In genomic region chr1:112239953-112240352, GRCh38 we compare ENCODE assay signal across 23 cellular contexts.
DNase-seq lines count a peak whose midpoint lies in the region; ATAC-seq, FAIRE-seq and TF ChIP-seq lines count a peak whose summit lies in the region.
"Had no signal": no experiment of that assay in that cellular context is flagged by ENCODE, and none has a peak within 500 bp of the region (broad histone marks: within the 10 kb centered on the region; RNA-seq: fewer than 3 reads in every experiment).

No MANE protein-coding gene starts in this region.

- no peak overlapping the region for H2AFZ ChIP-seq in GM23338
- H2AFZ ChIP-seq in astrocyte (ENCODE audit: low read depth, low read length) = no peak overlapping the region

- H3K4me2 ChIP-seq in GM23338 (peak overlapping the region; percentile 41), astrocyte (ENCODE audit: low read length) (no peak overlapping the region)
- H3K4me2 ChIP-seq: A549; BLaER1 treated with 17β-estradiol and CSF1 and Interleukin-3, amounts not matched to agents 10 nM and 100 nM had no signal

- H3K4me3 Mint-ChIP-seq in GM23338 = no peak overlapping the region
- H3K4me3 Mint-ChIP-seq in astrocyte (ENCODE audit: unreplicated experiment) = no peak overlapping the region
- H3K4me3 Mint-ChIP-seq in endodermal cell = no peak overlapping the region
- H3K4me3 Mint-ChIP-seq: CD14-positive monocyte; CD4-positive, alpha-beta T cell; CD8-positive, alpha-beta memory T cell had no signal

- WGBS in endodermal cell (ENCODE audit: insufficient coverage in 1 of 2, insufficient read length in 1 of 2), 2 experiments = 52 to 72% methylated on average over 2 to 3 of the region's 3 CpGs

- peaks cover under 1% of the 10 kb centered on the region; the same call in 2 of the 3 replicates for H3K9me3 Mint-ChIP-seq in GM23338
- H3K9me3 Mint-ChIP-seq in astrocyte (ENCODE audit: unreplicated experiment) = peaks cover 5% of the 10 kb centered on the region
- no peaks in the 10 kb centered on the region for H3K9me3 Mint-ChIP-seq in endodermal cell
- H3K9me3 Mint-ChIP-seq: CD4-positive, alpha-beta T cell had no signal

- TF ChIP-seq CTCF in GM23338 (conservative IDR thresholded peaks at IDR 0.05; ENCODE audit: low read depth in 2 of 2) = no peak
- TF ChIP-seq CTCF in astrocyte (IDR thresholded peaks at IDR 0.05; ENCODE audit: insufficient read depth, low read depth, low read length) = no peak
- TF ChIP-seq CTCF in endodermal cell (conservative IDR thresholded peaks at IDR 0.05) = peak; percentile 25
- TF ChIP-seq CTCF in Peyer's patch (IDR thresholded peaks at IDR 0.05) = no peak

- H3K4me3 ChIP-seq in GM23338 (no peak overlapping the region), astrocyte (ENCODE audit: insufficient read depth, low read depth, low read length) (no peak overlapping the region), endodermal cell (ENCODE audit: low read length) (no peak overlapping the region), Peyer's patch (no peak overlapping the region)
- H3K4me3 ChIP-seq: A549; BLaER1 treated with 17β-estradiol and CSF1 and Interleukin-3, amounts not matched to agents 10 nM and 100 nM had no signal

- H3K36me3 ChIP-seq in GM23338 (ENCODE audit: insufficient read depth) = no peaks in the 10 kb centered on the region
- no peaks in the 10 kb centered on the region for H3K36me3 ChIP-seq in astrocyte (ENCODE audit: insufficient read depth, low read length)
- no peaks in the 10 kb centered on the region for H3K36me3 ChIP-seq in endodermal cell (ENCODE audit: control insufficient read depth, insufficient read depth, low read length)
- no peaks in the 10 kb centered on the region for H3K36me3 ChIP-seq in Peyer's patch
- H3K36me3 ChIP-seq: BE2C; BLaER1 treated with 17β-estradiol and CSF1 and Interleukin-3, amounts not matched to agents 10 nM and 100 nM had no signal

- DNase-seq in GM23338 (ENCODE audit: low spot score) (peak; percentile 30), NCI-H526 (lab: John Stamatoyannopoulos, UW) (peak; percentile 93 to 94), astrocyte (ENCODE audit: low read depth) (no peak), endodermal cell (no peak), Peyer's patch (no peak), NAMALWA (ENCODE audit: low spot score) (no peak), HTR-8/SVneo (ENCODE audit: insufficient read length, low spot score) (no peak), GM12891 (ENCODE audit: insufficient read length, low spot score) (no peak)
- DNase-seq: ACHN; AML-193; BE2C; CD4-positive, alpha-beta T cell; CD8-positive, alpha-beta memory T cell; DMS 273 treated with DMSO at 0.1 percent for 48 hours; DMS79; GF-D8; HCEC 1CT had no signal

- H3F3A ChIP-seq in GM23338 (replicated peaks; ENCODE audit: low read depth) = no peaks in the 10 kb centered on the region

- peaks cover 27% of the 10 kb centered on the region; the same call in 1 of the 2 replicates for H3K4me1 ChIP-seq in GM23338 (ENCODE audit: insufficient read depth)
- no peaks in the 10 kb centered on the region for H3K4me1 ChIP-seq in astrocyte (ENCODE audit: insufficient read depth, low read length)
- H3K4me1 ChIP-seq in endodermal cell (ENCODE audit: control insufficient read depth, insufficient read depth, low read length) = no peaks in the 10 kb centered on the region
- H3K4me1 ChIP-seq in Peyer's patch = no peaks in the 10 kb centered on the region
- H3K4me1 ChIP-seq: A549, BE2C had no signal

- TF ChIP-seq POLR2A in Peyer's patch (IDR thresholded peaks at IDR 0.05) (no peak), GM12891 (IDR thresholded peaks at IDR 0.05; ENCODE audit: low read depth, low read length) (no peak)

- H3K27me3 ChIP-seq in GM23338 (ENCODE audit: insufficient read depth) = no peaks in the 10 kb centered on the region
- no peaks in the 10 kb centered on the region for H3K27me3 ChIP-seq in astrocyte (ENCODE audit: insufficient read depth, low read length)
- no peaks in the 10 kb centered on the region for H3K27me3 ChIP-seq in endodermal cell (ENCODE audit: control insufficient read depth, insufficient read depth, low read length, poor library complexity, severe bottlenecking)
- H3K27me3 ChIP-seq in Peyer's patch = no peaks in the 10 kb centered on the region
- H3K27me3 ChIP-seq: BLaER1 treated with 17β-estradiol and CSF1 and Interleukin-3, amounts not matched to agents 10 nM and 100 nM had no signal

- peaks cover 5% of the 10 kb centered on the region; the same call in 1 of the 3 replicates for H3K36me3 Mint-ChIP-seq in GM23338 (ENCODE audit: low read depth)
- no peaks in the 10 kb centered on the region for H3K36me3 Mint-ChIP-seq in astrocyte (ENCODE audit: low read depth, unreplicated experiment)
- no peaks in the 10 kb centered on the region for H3K36me3 Mint-ChIP-seq in endodermal cell (ENCODE audit: low read depth)
- H3K36me3 Mint-ChIP-seq: CD14-positive monocyte; CD8-positive, alpha-beta memory T cell had no signal

- H3K79me2 ChIP-seq in GM23338 (replicated peaks; ENCODE audit: insufficient read depth) (no peaks in the 10 kb centered on the region), astrocyte (ENCODE audit: insufficient read depth, low read length) (no peaks in the 10 kb centered on the region)

- H4K20me1 ChIP-seq in GM23338 (replicated peaks; ENCODE audit: insufficient read depth) (no peaks in the 10 kb centered on the region), astrocyte (ENCODE audit: insufficient read depth, low read length) (no peaks in the 10 kb centered on the region)
- H4K20me1 ChIP-seq: BLaER1 treated with 17β-estradiol and CSF1 and Interleukin-3, amounts not matched to agents 10 nM and 100 nM had no signal

- no peak for FAIRE-seq in astrocyte (lab: Jason Lieb, UNC)
- FAIRE-seq in HTR-8/SVneo (lab: Jason Lieb, UNC) = no peak
- no peak for FAIRE-seq in GM12891 (lab: Jason Lieb, UNC)
- FAIRE-seq: A549, D721Med, GM12892 had no signal

- H3K9ac ChIP-seq in astrocyte (ENCODE audit: low read length) = no peak overlapping the region
- no peak overlapping the region for H3K9ac ChIP-seq in endodermal cell (ENCODE audit: extremely low read depth, low read length, poor library complexity, severe bottlenecking)
- H3K9ac ChIP-seq: BLaER1 treated with 17β-estradiol and CSF1 and Interleukin-3, amounts not matched to agents 10 nM and 100 nM had no signal

- H3K27ac ChIP-seq in GM23338 (ENCODE audit: low read depth) = no peak overlapping the region
- no peak overlapping the region for H3K27ac ChIP-seq in astrocyte (ENCODE audit: low read depth, low read length)
- no peak overlapping the region for H3K27ac ChIP-seq in endodermal cell (ENCODE audit: low read depth, low read length)
- H3K27ac ChIP-seq in Peyer's patch = no peak overlapping the region
- H3K27ac ChIP-seq: 22Rv1; A549; BLaER1 treated with 17β-estradiol and CSF1 and Interleukin-3, amounts not matched to agents 10 nM and 100 nM had no signal

- no peaks in the 10 kb centered on the region for H3K9me2 ChIP-seq in GM23338 (ENCODE audit: insufficient read depth)

- H3K4me1 Mint-ChIP-seq in GM23338 (peaks cover 25% of the 10 kb centered on the region), astrocyte (ENCODE audit: low read depth, unreplicated experiment) (no peaks in the 10 kb centered on the region), endodermal cell (peaks cover 17% of the 10 kb centered on the region)
- H3K4me1 Mint-ChIP-seq: CD14-positive monocyte; CD8-positive, alpha-beta memory T cell had no signal

- ATAC-seq in GM23338 = peak; percentile 84
- ATAC-seq: A549 had no signal

- no peak overlapping the region; the same call in 1 of the 2 replicates for H3K27ac Mint-ChIP-seq in GM23338
- H3K27ac Mint-ChIP-seq in astrocyte (ENCODE audit: unreplicated experiment) = peak overlapping the region; percentile 56
- no peak overlapping the region for H3K27ac Mint-ChIP-seq in endodermal cell
- H3K27ac Mint-ChIP-seq: CD14-positive monocyte; CD4-positive, alpha-beta T cell; CD8-positive, alpha-beta memory T cell had no signal

- H3K9me3 ChIP-seq in astrocyte (ENCODE audit: insufficient read depth, low read depth, low read length) (no peaks in the 10 kb centered on the region), endodermal cell (ENCODE audit: control insufficient read depth, low read length) (no peaks in the 10 kb centered on the region), Peyer's patch (no peaks in the 10 kb centered on the region)
- H3K9me3 ChIP-seq: A549; BE2C; BLaER1 treated with 17β-estradiol and CSF1 and Interleukin-3, amounts not matched to agents 10 nM and 100 nM had no signal

- H3K27me3 Mint-ChIP-seq in GM23338 (ENCODE audit: insufficient read depth, low read depth, poor library complexity) = peaks cover 4% of the 10 kb centered on the region
- H3K27me3 Mint-ChIP-seq in astrocyte (ENCODE audit: low read depth, unreplicated experiment) = peaks cover 30% of the 10 kb centered on the region
- H3K27me3 Mint-ChIP-seq in endodermal cell (ENCODE audit: insufficient read depth) = peaks cover 8% of the 10 kb centered on the region

TF ChIP-seq in GM23338, 12 proteins besides CTCF, POLR2A, EP300 and RAD21 (continues in another document):
- TF ChIP-seq ETS1 (IDR thresholded peaks at IDR 0.05) (no peak), EZH2 (IDR thresholded peaks at IDR 0.05; ENCODE audit: low read depth, unreplicated experiment) (no peak)

TF ChIP-seq in GM12891, 5 proteins besides CTCF, POLR2A, EP300 and RAD21:
- no peak for TF ChIP-seq SPI1 (IDR thresholded peaks at IDR 0.05; ENCODE audit: low read depth, low read length)
- TF ChIP-seq POLR2AphosphoS5 (IDR thresholded peaks at IDR 0.05; ENCODE audit: low read depth, low read length) = no peak
- no peak for TF ChIP-seq POU2F2 (IDR thresholded peaks at IDR 0.05; ENCODE audit: low read depth, low read length)
TF ChIP-seq in GM12891: peak in this region for 0.

Comparison
In these comparisons a context has a peak if more than half of its experiments do, and no peak if none do; other contexts are left out.
1. DNase-seq: peak in GM23338 (single experiment) and NCI-H526 (2 of 2); none in astrocyte (single experiment), endodermal cell (single experiment), Peyer's patch (0 of 3), NAMALWA (single experiment), HTR-8/SVneo (single experiment) and GM12891 (single experiment).